Comparison of ENCODE assay signal across 8 cellular contexts in the genomic region with DNA sequence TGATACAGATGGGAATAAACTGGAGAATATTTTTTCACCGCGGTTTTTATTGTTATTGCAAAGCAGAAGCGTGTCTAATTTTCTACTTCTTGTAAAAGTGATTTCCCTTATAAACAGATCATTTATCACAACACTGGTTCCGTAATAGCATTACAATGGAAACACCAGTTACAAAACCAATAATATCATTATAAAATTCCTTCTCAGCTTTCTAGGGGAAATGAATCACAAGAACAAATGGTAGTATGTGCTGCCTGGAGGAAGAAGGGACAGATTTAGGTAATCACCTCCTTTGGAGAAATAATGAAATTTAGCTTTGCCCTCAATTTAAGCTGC. TPM values are rescaled to one million over a fixed set of nuclear protein-coding genes. Genes with fewer than 3 reads are reported as not detected.
A peak's percentile ranks its signal among the peaks of the same experiment; 100 is the strongest.
DNase-seq lines count a peak whose midpoint lies in the region; ATAC-seq and TF ChIP-seq lines count a peak whose summit lies in the region.

No MANE protein-coding gene starts in this region.

- H3K27ac ChIP-seq in right atrium auricular region (peak overlapping the region; percentile 94 to 96), muscle layer of duodenum (ENCODE audit: low read length) (peak overlapping the region; percentile 93)

- no peaks in the 10 kb centered on the region for H3K27me3 Mint-ChIP-seq in MCF 10A (ENCODE audit: insufficient read depth, unreplicated experiment)

- H3K4me3 ChIP-seq in right atrium auricular region, result peak overlapping the region in 1 of 2 donors; percentile 94
- peak overlapping the region; percentile 64 to 95 for H3K4me3 ChIP-seq in muscle layer of duodenum (ENCODE audit: low read depth in 1 of 2, low read length in 2 of 2)

- no peak for DNase-seq in right atrium auricular region (ENCODE audit: low spot score)
- no peak for DNase-seq in cardiac septum (ENCODE audit: low spot score)
- DNase-seq in MCF 10A (ENCODE audit: unreplicated experiment), result no peak
- no peak for DNase-seq in ecto neural progenitor cell (ENCODE audit: low spot score)
- DNase-seq in GM20000 (ENCODE audit: low spot score), result no peak
- no peak for DNase-seq in activated CD4-positive, alpha-beta T cell treated with anti-CD3 and anti-CD28 coated beads for 4 hours

- ATAC-seq in HG03175 (IDR thresholded peaks at IDR 0.05; ENCODE audit: unreplicated experiment), result no peak

- POLR2A ChIA-PET in MCF 10A (lab: Yijun Ruan, JAX), result interaction anchor here (1.1 to 9.8 kb wide), 11 partner anchors 8 to 282 kb away, joined by 3 to 130 read pairs (median 9); no protein-coding TSS in a partner anchor

- BruUV-seq in MCF 10A (replicated peaks; lab: Mats Ljungman, UMichigan), result no TSS peak

- H3K4me1 Mint-ChIP-seq in MCF 10A (ENCODE audit: insufficient read depth, unreplicated experiment), result peaks cover 32% of the 10 kb centered on the region

- TF ChIP-seq CTCF in right atrium auricular region (IDR thresholded peaks at IDR 0.05) (no peak), MCF 10A (IDR thresholded peaks at IDR 0.05; ENCODE audit: unreplicated experiment) (no peak), GM20000 (IDR thresholded peaks at IDR 0.05; ENCODE audit: extremely low read depth, missing control alignments) (no peak)

- peak overlapping the region; percentile 87 for H3K4me3 Mint-ChIP-seq in MCF 10A (ENCODE audit: unreplicated experiment)

- no peaks in the 10 kb centered on the region for H3K27me3 ChIP-seq in right atrium auricular region
- H3K27me3 ChIP-seq in muscle layer of duodenum (ENCODE audit: low read depth, low read length), result no peaks in the 10 kb centered on the region

- intact Hi-C loops in cardiac septum (cut with DNase I) (loop anchor here (5.0 kb wide), 3 partner anchors 101 to 281 kb away; no protein-coding TSS in a partner anchor), MCF 10A (cut with micrococcal nuclease) (loop anchor here (1.0 to 5.0 kb wide), 2 partner anchors 139 to 300 kb away; no protein-coding TSS in a partner anchor)

- H3K36me3 ChIP-seq in right atrium auricular region (no peaks in the 10 kb centered on the region), muscle layer of duodenum (ENCODE audit: control insufficient read depth in 1 of 2, insufficient read depth in 2 of 2, low read length in 2 of 2) (peaks cover 0 to 4% of the 10 kb centered on the region in 2 donors)

- peak overlapping the region; percentile 86 for H3K27ac Mint-ChIP-seq in MCF 10A (ENCODE audit: low read depth, unreplicated experiment)

- CTCF ChIA-PET in MCF 10A (lab: Yijun Ruan, JAX), result interaction anchor here (0.5 to 6.0 kb wide), 22 partner anchors 15 to 695 kb away, joined by 3 to 127 read pairs (median 4); partner anchors contain the start of gene SLC16A9

- peaks cover 3% of the 10 kb centered on the region for H3K9me3 Mint-ChIP-seq in MCF 10A (ENCODE audit: unreplicated experiment)

- peaks cover 0 to 33% of the 10 kb centered on the region in 2 donors for H3K4me1 ChIP-seq in right atrium auricular region
- H3K4me1 ChIP-seq in muscle layer of duodenum (ENCODE audit: control insufficient read depth in 1 of 2, insufficient read depth in 2 of 2, low read length in 2 of 2), result peaks cover 10 to 15% of the 10 kb centered on the region in 2 donors

- H3K9me3 ChIP-seq in right atrium auricular region (peaks cover 0 to 3% of the 10 kb centered on the region in 2 donors), muscle layer of duodenum (ENCODE audit: control insufficient read depth in 1 of 2, low read length in 2 of 2) (peaks cover 3 to 4% of the 10 kb centered on the region in 2 donors)

- peaks cover 3% of the 10 kb centered on the region for H3K36me3 Mint-ChIP-seq in MCF 10A (ENCODE audit: insufficient read depth, unreplicated experiment)

RNA-seq across cellular contexts. Expression of gene CCDC6, which starts 2.4 kb away (rescaled TPM):
- total RNA-seq in right atrium auricular region (10 to 100 TPM; 19.1 to 22.7 TPM), cardiac septum (20.0 TPM), MCF 10A (2022) (56.6 and 66.4 TPM in 2 replicates)
